Comparison of ENCODE assay signal across 1 cellular context in genomic region chr16:53421248-53421647, GRCh38.
TF ChIP-seq lines count a peak whose summit lies in the region.

No MANE protein-coding gene starts in this region.

TF ChIP-seq in GM23338, 12 proteins besides CTCF, POLR2A, EP300 and RAD21 (continued from another document):
- TF ChIP-seq REST (IDR thresholded peaks at IDR 0.05; ENCODE audit: unreplicated experiment) = no peak
